In genomic region chr6:34900321-34901031, GRCh38 we compare ENCODE assay signal across 1 cellular context.
TF ChIP-seq lines count a peak whose summit lies in the region.

No MANE protein-coding gene starts in this region.

TF ChIP-seq in K562, 482 proteins besides CTCF, POLR2A, EP300 and RAD21:
- no peak for TF ChIP-seq ARHGAP35 (IDR thresholded peaks at IDR 0.05; ENCODE audit: partially characterized antibody)
- peak; percentile 70 for TF ChIP-seq ZNF121 (CRISPR knock-in tag; conservative IDR thresholded peaks at IDR 0.05)
